1 cellular context compared by ENCODE assay signal in the genomic region with DNA sequence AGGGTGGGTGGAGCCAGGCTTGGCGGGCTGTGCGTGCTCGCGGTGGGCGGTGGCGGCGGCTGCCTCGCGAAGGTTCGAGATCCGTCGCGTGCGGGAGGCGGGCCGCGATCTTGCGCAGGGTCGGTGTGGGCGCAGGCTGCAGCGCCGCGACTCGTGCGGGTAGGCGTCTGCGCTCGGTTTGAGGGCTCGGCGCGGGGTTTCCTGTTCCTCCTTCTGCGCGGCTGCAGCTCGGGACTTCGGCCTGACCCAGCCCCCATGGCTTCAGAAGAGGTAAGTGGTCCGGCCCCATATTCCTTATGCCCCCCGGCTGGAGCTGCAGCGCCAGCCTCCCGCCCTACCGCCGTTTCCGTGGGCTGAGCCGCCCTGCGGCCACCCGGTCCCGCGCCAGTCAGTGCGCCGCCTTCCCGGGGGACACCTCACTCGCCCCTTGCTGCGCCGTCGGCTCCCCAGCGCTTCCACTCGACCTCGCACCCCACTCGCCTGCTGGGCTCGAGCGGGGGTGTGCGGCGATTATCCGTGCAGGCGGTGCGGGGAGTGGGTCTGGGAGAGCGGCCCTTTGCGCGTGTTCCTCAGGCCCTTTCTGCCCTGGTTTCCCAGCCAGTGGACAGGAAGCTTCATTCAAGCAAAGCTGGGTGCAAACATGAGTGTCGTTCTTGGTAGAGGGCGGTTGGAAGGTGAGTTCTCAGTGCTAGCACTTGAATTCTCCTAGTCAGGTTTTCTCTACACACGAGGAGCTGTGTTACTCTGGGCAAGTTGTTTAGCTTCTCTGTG.
TF ChIP-seq lines count a peak whose summit lies in the region.

A gene with protein sequence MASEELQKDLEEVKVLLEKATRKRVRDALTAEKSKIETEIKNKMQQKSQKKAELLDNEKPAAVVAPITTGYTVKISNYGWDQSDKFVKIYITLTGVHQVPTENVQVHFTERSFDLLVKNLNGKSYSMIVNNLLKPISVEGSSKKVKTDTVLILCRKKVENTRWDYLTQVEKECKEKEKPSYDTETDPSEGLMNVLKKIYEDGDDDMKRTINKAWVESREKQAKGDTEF (plus strand): TSS at position 22 of the 771 bp plus-strand sequence. CDS start 234 bp downstream, at position 256.

TF ChIP-seq in K562, 482 proteins besides CTCF, POLR2A, EP300 and RAD21 (continued from another document and continues in another):
- TF ChIP-seq, protein P1, sequence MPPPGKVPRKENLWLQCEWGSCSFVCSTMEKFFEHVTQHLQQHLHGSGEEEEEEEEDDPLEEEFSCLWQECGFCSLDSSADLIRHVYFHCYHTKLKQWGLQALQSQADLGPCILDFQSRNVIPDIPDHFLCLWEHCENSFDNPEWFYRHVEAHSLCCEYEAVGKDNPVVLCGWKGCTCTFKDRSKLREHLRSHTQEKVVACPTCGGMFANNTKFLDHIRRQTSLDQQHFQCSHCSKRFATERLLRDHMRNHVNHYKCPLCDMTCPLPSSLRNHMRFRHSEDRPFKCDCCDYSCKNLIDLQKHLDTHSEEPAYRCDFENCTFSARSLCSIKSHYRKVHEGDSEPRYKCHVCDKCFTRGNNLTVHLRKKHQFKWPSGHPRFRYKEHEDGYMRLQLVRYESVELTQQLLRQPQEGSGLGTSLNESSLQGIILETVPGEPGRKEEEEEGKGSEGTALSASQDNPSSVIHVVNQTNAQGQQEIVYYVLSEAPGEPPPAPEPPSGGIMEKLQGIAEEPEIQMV (tag; conservative IDR thresholded peaks at IDR 0.05; ENCODE audit: low read depth): no peak
- TF ChIP-seq PML (IDR thresholded peaks at IDR 0.05; ENCODE audit: low read length): no peak
- TF ChIP-seq PTTG1 (tag; IDR thresholded peaks at IDR 0.05; ENCODE audit: low read depth): no peak
- TF ChIP-seq ESRRA (IDR thresholded peaks at IDR 0.05; ENCODE audit: borderline replicate concordance, low read depth): no peak
- TF ChIP-seq TCF7 (IDR thresholded peaks at IDR 0.05; ENCODE audit: borderline replicate concordance): no peak
- TF ChIP-seq, protein P2, sequence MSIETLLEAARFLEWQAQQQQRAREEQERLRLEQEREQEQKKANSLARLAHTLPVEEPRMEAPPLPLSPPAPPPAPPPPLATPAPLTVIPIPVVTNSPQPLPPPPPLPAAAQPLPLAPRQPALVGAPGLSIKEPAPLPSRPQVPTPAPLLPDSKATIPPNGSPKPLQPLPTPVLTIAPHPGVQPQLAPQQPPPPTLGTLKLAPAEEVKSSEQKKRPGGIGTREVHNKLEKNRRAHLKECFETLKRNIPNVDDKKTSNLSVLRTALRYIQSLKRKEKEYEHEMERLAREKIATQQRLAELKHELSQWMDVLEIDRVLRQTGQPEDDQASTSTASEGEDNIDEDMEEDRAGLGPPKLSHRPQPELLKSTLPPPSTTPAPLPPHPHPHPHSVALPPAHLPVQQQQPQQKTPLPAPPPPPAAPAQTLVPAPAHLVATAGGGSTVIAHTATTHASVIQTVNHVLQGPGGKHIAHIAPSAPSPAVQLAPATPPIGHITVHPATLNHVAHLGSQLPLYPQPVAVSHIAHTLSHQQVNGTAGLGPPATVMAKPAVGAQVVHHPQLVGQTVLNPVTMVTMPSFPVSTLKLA (conservative IDR thresholded peaks at IDR 0.05): peak in 1 of 2 experiments; percentile 75; a peak in 2 of 4 replicates
- peak; percentile 61 for TF ChIP-seq CBX1 (IDR thresholded peaks at IDR 0.05; ENCODE audit: low read depth)
- TF ChIP-seq NFE2L1 (tag; IDR thresholded peaks at IDR 0.05; ENCODE audit: borderline replicate concordance, low read depth): no peak
- peak; percentile 76; the same call in 1 of the 2 replicates for TF ChIP-seq FOXK1 (CRISPR knock-in tag; IDR thresholded peaks at IDR 0.05; ENCODE audit: borderline replicate concordance)
- TF ChIP-seq, protein P3, sequence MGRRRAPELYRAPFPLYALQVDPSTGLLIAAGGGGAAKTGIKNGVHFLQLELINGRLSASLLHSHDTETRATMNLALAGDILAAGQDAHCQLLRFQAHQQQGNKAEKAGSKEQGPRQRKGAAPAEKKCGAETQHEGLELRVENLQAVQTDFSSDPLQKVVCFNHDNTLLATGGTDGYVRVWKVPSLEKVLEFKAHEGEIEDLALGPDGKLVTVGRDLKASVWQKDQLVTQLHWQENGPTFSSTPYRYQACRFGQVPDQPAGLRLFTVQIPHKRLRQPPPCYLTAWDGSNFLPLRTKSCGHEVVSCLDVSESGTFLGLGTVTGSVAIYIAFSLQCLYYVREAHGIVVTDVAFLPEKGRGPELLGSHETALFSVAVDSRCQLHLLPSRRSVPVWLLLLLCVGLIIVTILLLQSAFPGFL (CRISPR knock-in tag; IDR thresholded peaks at IDR 0.05): no peak
- peak; percentile 34; the same call in 1 of the 2 replicates for TF ChIP-seq ZFX (CRISPR knock-in tag; IDR thresholded peaks at IDR 0.05)
- TF ChIP-seq, protein P4, sequence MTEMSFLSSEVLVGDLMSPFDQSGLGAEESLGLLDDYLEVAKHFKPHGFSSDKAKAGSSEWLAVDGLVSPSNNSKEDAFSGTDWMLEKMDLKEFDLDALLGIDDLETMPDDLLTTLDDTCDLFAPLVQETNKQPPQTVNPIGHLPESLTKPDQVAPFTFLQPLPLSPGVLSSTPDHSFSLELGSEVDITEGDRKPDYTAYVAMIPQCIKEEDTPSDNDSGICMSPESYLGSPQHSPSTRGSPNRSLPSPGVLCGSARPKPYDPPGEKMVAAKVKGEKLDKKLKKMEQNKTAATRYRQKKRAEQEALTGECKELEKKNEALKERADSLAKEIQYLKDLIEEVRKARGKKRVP (CRISPR knock-in tag; IDR thresholded peaks at IDR 0.05): no peak
- TF ChIP-seq KLF16 (IDR thresholded peaks at IDR 0.05): no peak
- TF ChIP-seq, protein P5, sequence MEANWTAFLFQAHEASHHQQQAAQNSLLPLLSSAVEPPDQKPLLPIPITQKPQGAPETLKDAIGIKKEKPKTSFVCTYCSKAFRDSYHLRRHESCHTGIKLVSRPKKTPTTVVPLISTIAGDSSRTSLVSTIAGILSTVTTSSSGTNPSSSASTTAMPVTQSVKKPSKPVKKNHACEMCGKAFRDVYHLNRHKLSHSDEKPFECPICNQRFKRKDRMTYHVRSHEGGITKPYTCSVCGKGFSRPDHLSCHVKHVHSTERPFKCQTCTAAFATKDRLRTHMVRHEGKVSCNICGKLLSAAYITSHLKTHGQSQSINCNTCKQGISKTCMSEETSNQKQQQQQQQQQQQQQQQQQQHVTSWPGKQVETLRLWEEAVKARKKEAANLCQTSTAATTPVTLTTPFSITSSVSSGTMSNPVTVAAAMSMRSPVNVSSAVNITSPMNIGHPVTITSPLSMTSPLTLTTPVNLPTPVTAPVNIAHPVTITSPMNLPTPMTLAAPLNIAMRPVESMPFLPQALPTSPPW (CRISPR knock-in tag; IDR thresholded peaks at IDR 0.05): peak; percentile 26; the same call in 1 of the 2 replicates
- TF ChIP-seq ZNF583 (CRISPR knock-in tag; IDR thresholded peaks at IDR 0.05): no peak
- TF ChIP-seq KHSRP (IDR thresholded peaks at IDR 0.05): no peak
- no peak for TF ChIP-seq ETV6 (IDR thresholded peaks at IDR 0.05; ENCODE audit: borderline replicate concordance in 1 of 2, low read depth in 2 of 2, low read length in 1 of 2)
- 0 out of 2 replicates have a peak, but pooled peaks have one; percentile 44 for TF ChIP-seq ETV6 (CRISPR knock-in tag; IDR thresholded peaks at IDR 0.05; ENCODE audit: borderline replicate concordance)
- TF ChIP-seq SRSF9 (IDR thresholded peaks at IDR 0.05; ENCODE audit: borderline replicate concordance, low read depth, low read length): no peak
- TF ChIP-seq SAFB (IDR thresholded peaks at IDR 0.05; ENCODE audit: borderline replicate concordance, low read depth, low read length): peak; percentile 63
- TF ChIP-seq SIN3B (IDR thresholded peaks at IDR 0.05; ENCODE audit: low read depth): 0 out of 2 replicates have a peak, but pooled peaks have one; percentile 41
- peak; percentile 82 for TF ChIP-seq ZFP36 (IDR thresholded peaks at IDR 0.05; ENCODE audit: low read depth, low read length, partially characterized antibody)
- TF ChIP-seq NFIC (IDR thresholded peaks at IDR 0.05): peak; percentile 13; the same call in 1 of the 2 replicates
- TF ChIP-seq KDM4B (IDR thresholded peaks at IDR 0.05; ENCODE audit: borderline replicate concordance in 2 of 2, low read depth in 1 of 2): no peak
- TF ChIP-seq, protein P6, sequence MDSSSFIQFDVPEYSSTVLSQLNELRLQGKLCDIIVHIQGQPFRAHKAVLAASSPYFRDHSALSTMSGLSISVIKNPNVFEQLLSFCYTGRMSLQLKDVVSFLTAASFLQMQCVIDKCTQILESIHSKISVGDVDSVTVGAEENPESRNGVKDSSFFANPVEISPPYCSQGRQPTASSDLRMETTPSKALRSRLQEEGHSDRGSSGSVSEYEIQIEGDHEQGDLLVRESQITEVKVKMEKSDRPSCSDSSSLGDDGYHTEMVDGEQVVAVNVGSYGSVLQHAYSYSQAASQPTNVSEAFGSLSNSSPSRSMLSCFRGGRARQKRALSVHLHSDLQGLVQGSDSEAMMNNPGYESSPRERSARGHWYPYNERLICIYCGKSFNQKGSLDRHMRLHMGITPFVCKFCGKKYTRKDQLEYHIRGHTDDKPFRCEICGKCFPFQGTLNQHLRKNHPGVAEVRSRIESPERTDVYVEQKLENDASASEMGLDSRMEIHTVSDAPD (CRISPR knock-in tag; IDR thresholded peaks at IDR 0.05): no peak
- TF ChIP-seq L3MBTL2 (IDR thresholded peaks at IDR 0.05): peak; percentile 94
- TF ChIP-seq ZNF766 (CRISPR knock-in tag; conservative IDR thresholded peaks at IDR 0.05): no peak
- no peak for TF ChIP-seq ZNF232 (CRISPR knock-in tag; IDR thresholded peaks at IDR 0.05)
- no peak for TF ChIP-seq SREBF1 (IDR thresholded peaks at IDR 0.05; ENCODE audit: borderline replicate concordance, low read depth, low read length)
- TF ChIP-seq KLF6 (CRISPR knock-in tag; IDR thresholded peaks at IDR 0.05; ENCODE audit: borderline replicate concordance): 0 out of 2 replicates have a peak, but pooled peaks have one; percentile 40
- TF ChIP-seq BDP1 (IDR thresholded peaks at IDR 0.05; ENCODE audit: insufficient read depth, insufficient read length): no peak
- TF ChIP-seq DDX20 (tag; IDR thresholded peaks at IDR 0.05; ENCODE audit: low read depth): no peak
- peak; percentile 21; the same call in 1 of the 2 replicates for TF ChIP-seq SMARCA4 (IDR thresholded peaks at IDR 0.05)
- TF ChIP-seq, protein P7, sequence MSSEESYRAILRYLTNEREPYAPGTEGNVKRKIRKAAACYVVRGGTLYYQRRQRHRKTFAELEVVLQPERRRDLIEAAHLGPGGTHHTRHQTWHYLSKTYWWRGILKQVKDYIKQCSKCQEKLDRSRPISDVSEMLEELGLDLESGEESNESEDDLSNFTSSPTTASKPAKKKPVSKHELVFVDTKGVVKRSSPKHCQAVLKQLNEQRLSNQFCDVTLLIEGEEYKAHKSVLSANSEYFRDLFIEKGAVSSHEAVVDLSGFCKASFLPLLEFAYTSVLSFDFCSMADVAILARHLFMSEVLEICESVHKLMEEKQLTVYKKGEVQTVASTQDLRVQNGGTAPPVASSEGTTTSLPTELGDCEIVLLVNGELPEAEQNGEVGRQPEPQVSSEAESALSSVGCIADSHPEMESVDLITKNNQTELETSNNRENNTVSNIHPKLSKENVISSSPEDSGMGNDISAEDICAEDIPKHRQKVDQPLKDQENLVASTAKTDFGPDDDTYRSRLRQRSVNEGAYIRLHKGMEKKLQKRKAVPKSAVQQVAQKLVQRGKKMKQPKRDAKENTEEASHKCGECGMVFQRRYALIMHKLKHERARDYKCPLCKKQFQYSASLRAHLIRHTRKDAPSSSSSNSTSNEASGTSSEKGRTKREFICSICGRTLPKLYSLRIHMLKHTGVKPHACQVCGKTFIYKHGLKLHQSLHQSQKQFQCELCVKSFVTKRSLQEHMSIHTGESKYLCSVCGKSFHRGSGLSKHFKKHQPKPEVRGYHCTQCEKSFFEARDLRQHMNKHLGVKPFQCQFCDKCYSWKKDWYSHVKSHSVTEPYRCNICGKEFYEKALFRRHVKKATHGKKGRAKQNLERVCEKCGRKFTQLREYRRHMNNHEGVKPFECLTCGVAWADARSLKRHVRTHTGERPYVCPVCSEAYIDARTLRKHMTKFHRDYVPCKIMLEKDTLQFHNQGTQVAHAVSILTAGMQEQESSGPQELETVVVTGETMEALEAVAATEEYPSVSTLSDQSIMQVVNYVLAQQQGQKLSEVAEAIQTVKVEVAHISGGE (CRISPR knock-in tag; IDR thresholded peaks at IDR 0.05): no peak
- TF ChIP-seq MCM5 (IDR thresholded peaks at IDR 0.05; ENCODE audit: low read depth): no peak
- TF ChIP-seq SETDB1 (IDR thresholded peaks at IDR 0.05; ENCODE audit: low read length): no peak
- TF ChIP-seq SMC3 (conservative IDR thresholded peaks at IDR 0.05; ENCODE audit: insufficient read depth, low read depth, low read length): no peak
- TF ChIP-seq MED1 (CRISPR knock-in tag; IDR thresholded peaks at IDR 0.05; ENCODE audit: borderline replicate concordance): no peak
- TF ChIP-seq KLF1 (tag; IDR thresholded peaks at IDR 0.05): peak; percentile 78
- TF ChIP-seq, protein P8, sequence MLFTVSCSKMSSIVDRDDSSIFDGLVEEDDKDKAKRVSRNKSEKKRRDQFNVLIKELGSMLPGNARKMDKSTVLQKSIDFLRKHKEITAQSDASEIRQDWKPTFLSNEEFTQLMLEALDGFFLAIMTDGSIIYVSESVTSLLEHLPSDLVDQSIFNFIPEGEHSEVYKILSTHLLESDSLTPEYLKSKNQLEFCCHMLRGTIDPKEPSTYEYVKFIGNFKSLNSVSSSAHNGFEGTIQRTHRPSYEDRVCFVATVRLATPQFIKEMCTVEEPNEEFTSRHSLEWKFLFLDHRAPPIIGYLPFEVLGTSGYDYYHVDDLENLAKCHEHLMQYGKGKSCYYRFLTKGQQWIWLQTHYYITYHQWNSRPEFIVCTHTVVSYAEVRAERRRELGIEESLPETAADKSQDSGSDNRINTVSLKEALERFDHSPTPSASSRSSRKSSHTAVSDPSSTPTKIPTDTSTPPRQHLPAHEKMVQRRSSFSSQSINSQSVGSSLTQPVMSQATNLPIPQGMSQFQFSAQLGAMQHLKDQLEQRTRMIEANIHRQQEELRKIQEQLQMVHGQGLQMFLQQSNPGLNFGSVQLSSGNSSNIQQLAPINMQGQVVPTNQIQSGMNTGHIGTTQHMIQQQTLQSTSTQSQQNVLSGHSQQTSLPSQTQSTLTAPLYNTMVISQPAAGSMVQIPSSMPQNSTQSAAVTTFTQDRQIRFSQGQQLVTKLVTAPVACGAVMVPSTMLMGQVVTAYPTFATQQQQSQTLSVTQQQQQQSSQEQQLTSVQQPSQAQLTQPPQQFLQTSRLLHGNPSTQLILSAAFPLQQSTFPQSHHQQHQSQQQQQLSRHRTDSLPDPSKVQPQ (CRISPR knock-in tag; IDR thresholded peaks at IDR 0.05; ENCODE audit: borderline replicate concordance): no peak
- no peak for TF ChIP-seq YY1 (IDR thresholded peaks at IDR 0.05; ENCODE audit: borderline replicate concordance in 1 of 3, control insufficient read depth in 1 of 3, extremely low read depth in 1 of 3, insufficient read depth in 3 of 3, insufficient read length in 1 of 3, insufficient replicate concordance in 2 of 3, low read depth in 1 of 3, low read length in 2 of 3)
- TF ChIP-seq ZNF644 (tag; IDR thresholded peaks at IDR 0.05; ENCODE audit: low read depth): no peak
- TF ChIP-seq CBX5 (IDR thresholded peaks at IDR 0.05; ENCODE audit: borderline replicate concordance, low read depth): no peak
- TF ChIP-seq BRCA1 (IDR thresholded peaks at IDR 0.05): no peak
- no peak for TF ChIP-seq BRCA1 (CRISPR knock-in tag; IDR thresholded peaks at IDR 0.05)
- no peak for TF ChIP-seq HSF4 (CRISPR knock-in tag; IDR thresholded peaks at IDR 0.05; ENCODE audit: borderline replicate concordance)
- no peak for TF ChIP-seq ZNF584 (CRISPR knock-in tag; IDR thresholded peaks at IDR 0.05; ENCODE audit: low read depth)
- TF ChIP-seq LEF1 (IDR thresholded peaks at IDR 0.05): no peak
- TF ChIP-seq RBM14 (IDR thresholded peaks at IDR 0.05; ENCODE audit: borderline replicate concordance, insufficient read depth, low read depth, low read length): no peak
